Comparison of ENCODE assay signal across 1 cellular context in genomic region chr21:29258626-29259335, GRCh38.
A peak's percentile ranks its signal among the peaks of the same experiment; 100 is the strongest.
TF ChIP-seq lines count a peak whose summit lies in the region.

No MANE protein-coding gene starts in this region.

TF ChIP-seq in HepG2, 621 proteins besides CTCF, POLR2A, EP300 and RAD21 (continued from another document):
- no peak for TF ChIP-seq HNRNPH1 (optimal IDR thresholded peaks at IDR 0.05; ENCODE audit: low read depth, low read length)
- TF ChIP-seq, protein P1, sequence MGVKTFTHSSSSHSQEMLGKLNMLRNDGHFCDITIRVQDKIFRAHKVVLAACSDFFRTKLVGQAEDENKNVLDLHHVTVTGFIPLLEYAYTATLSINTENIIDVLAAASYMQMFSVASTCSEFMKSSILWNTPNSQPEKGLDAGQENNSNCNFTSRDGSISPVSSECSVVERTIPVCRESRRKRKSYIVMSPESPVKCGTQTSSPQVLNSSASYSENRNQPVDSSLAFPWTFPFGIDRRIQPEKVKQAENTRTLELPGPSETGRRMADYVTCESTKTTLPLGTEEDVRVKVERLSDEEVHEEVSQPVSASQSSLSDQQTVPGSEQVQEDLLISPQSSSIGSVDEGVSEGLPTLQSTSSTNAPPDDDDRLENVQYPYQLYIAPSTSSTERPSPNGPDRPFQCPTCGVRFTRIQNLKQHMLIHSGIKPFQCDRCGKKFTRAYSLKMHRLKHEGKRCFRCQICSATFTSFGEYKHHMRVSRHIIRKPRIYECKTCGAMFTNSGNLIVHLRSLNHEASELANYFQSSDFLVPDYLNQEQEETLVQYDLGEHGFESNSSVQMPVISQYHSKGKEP (CRISPR knock-in tag; IDR thresholded peaks at IDR 0.05) = no peak
- TF ChIP-seq ATF1 (CRISPR knock-in tag; IDR thresholded peaks at IDR 0.05) = no peak
- no peak for TF ChIP-seq ATRX (CRISPR knock-in tag; IDR thresholded peaks at IDR 0.05; ENCODE audit: borderline replicate concordance)
- peak; percentile 67 for TF ChIP-seq MED1 (CRISPR knock-in tag; IDR thresholded peaks at IDR 0.05)
- peak; percentile 73; the same call in 1 of the 2 replicates for TF ChIP-seq CEBPB (IDR thresholded peaks at IDR 0.05; ENCODE audit: borderline replicate concordance, low read depth, low read length)
- no peak for TF ChIP-seq REXO4 (CRISPR knock-in tag; IDR thresholded peaks at IDR 0.05; ENCODE audit: borderline replicate concordance)
- no peak for TF ChIP-seq LBX2 (CRISPR knock-in tag; IDR thresholded peaks at IDR 0.05; ENCODE audit: borderline replicate concordance)
- no peak for TF ChIP-seq ZNF17 (CRISPR knock-in tag; IDR thresholded peaks at IDR 0.05)
- no peak for TF ChIP-seq ZNF512 (CRISPR knock-in tag; IDR thresholded peaks at IDR 0.05)
- no peak for TF ChIP-seq ZNF781 (CRISPR knock-in tag; IDR thresholded peaks at IDR 0.05; ENCODE audit: borderline replicate concordance, not compliant biosample characterization)
- TF ChIP-seq ERF (CRISPR knock-in tag; IDR thresholded peaks at IDR 0.05) = no peak
- TF ChIP-seq ZNF552 (CRISPR knock-in tag; IDR thresholded peaks at IDR 0.05; ENCODE audit: borderline replicate concordance) = no peak
- TF ChIP-seq ZXDC (CRISPR knock-in tag; IDR thresholded peaks at IDR 0.05) = no peak
- TF ChIP-seq MLLT10 (CRISPR knock-in tag; IDR thresholded peaks at IDR 0.05) = no peak
- no peak for TF ChIP-seq ZNF143 (CRISPR knock-in tag; IDR thresholded peaks at IDR 0.05)
- TF ChIP-seq KDM2A (CRISPR knock-in tag; IDR thresholded peaks at IDR 0.05; ENCODE audit: borderline replicate concordance, low read depth) = no peak
- TF ChIP-seq PPARG (CRISPR knock-in tag; conservative IDR thresholded peaks at IDR 0.05) = no peak
- no peak for TF ChIP-seq ZBTB21 (CRISPR knock-in tag; IDR thresholded peaks at IDR 0.05)
- TF ChIP-seq, protein P2, sequence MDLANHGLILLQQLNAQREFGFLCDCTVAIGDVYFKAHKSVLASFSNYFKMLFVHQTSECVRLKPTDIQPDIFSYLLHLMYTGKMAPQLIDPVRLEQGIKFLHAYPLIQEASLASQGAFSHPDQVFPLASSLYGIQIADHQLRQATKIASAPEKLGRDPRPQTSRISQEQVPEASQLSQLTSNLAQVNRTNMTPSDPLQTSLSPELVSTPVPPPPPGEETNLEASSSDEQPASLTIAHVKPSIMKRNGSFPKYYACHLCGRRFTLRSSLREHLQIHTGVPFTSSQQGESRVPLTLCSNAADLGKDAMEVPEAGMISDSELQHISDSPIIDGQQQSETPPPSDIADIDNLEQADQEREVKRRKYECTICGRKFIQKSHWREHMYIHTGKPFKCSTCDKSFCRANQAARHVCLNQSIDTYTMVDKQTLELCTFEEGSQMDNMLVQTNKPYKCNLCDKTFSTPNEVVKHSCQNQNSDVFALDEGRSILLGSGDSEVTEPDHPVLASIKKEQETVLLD (CRISPR knock-in tag; IDR thresholded peaks at IDR 0.05; ENCODE audit: low read depth) = no peak
